28 cellular contexts compared by ENCODE assay signal in genomic region chr6:150445486-150445885, GRCh38.
"Had no signal": no experiment of that assay in that cellular context is flagged by ENCODE, and none has a peak within 500 bp of the region (broad histone marks: within the 10 kb centered on the region; RNA-seq: fewer than 3 reads in every experiment).

No MANE protein-coding gene starts in this region.

- H3K27me3 ChIP-seq: colonic mucosa, esophagus squamous epithelium, gastrocnemius medialis, gastroesophageal sphincter, heart left ventricle, heart right ventricle, hepatocyte had no signal

- DNase-seq: colonic mucosa; cortex of kidney; dermis blood vessel endothelial cell; dorsolateral prefrontal cortex; effector CD4-positive, alpha-beta T cell; effector CD8-positive, alpha-beta T cell; effector memory CD4-positive, alpha-beta T cell; effector memory CD8-positive, alpha-beta T cell; endodermal cell; erythroblast; esophagus squamous epithelium; foreskin fibroblast; foreskin keratinocyte; foreskin melanocyte; gastrocnemius medialis; glutamatergic neuron; head of caudate nucleus; heart left ventricle; heart right ventricle had no signal

- H3K4me1 ChIP-seq: colonic mucosa, esophagus squamous epithelium, foreskin keratinocyte, gastrocnemius medialis, gastroesophageal sphincter, heart left ventricle, heart right ventricle had no signal

- H3K27ac ChIP-seq: colonic mucosa, coronary artery, dorsolateral prefrontal cortex, epithelial cell of prostate, esophagus squamous epithelium, foreskin keratinocyte, gastrocnemius medialis, gastroesophageal sphincter, heart left ventricle, heart right ventricle, hepatocyte had no signal

- H3K36me3 ChIP-seq: colonic mucosa, esophagus squamous epithelium, gastrocnemius medialis, gastroesophageal sphincter, heart left ventricle, heart right ventricle had no signal

- H3K4me2 ChIP-seq: hepatocyte had no signal

- FAIRE-seq: colon, endometrium, endothelial cell of umbilical vein, frontal cortex had no signal

- H3K4me3 ChIP-seq: colonic mucosa, coronary artery, dorsolateral prefrontal cortex, esophagus squamous epithelium, gastrocnemius medialis, gastroesophageal sphincter, heart left ventricle, heart right ventricle, hepatocyte had no signal

- H2AFZ ChIP-seq: hepatocyte had no signal

- H3K79me2 ChIP-seq: hepatocyte had no signal

- ATAC-seq: effector memory CD8-positive, alpha-beta T cell; esophagus mucosa; foreskin keratinocyte; gastrocnemius medialis; gastroesophageal sphincter; heart left ventricle; heart right ventricle had no signal

- H3K9me3 ChIP-seq: colonic mucosa, esophagus squamous epithelium, gastrocnemius medialis had no signal
